18 cellular contexts compared by ENCODE assay signal in genomic region chr1:67642694-67643093, GRCh38. TPM values are rescaled to one million over a fixed set of nuclear protein-coding genes. Genes with fewer than 3 reads are reported as not detected.
DNase-seq lines count a peak whose midpoint lies in the region; ATAC-seq and TF ChIP-seq lines count a peak whose summit lies in the region.
"Had no signal": no experiment of that assay in that cellular context is flagged by ENCODE, and none has a peak within 500 bp of the region (broad histone marks: within the 10 kb centered on the region; RNA-seq: fewer than 3 reads in every experiment).

No MANE protein-coding gene starts in this region.

- H3K4me1 ChIP-seq in neuronal stem cell (ENCODE audit: control insufficient read depth in 2 of 2, insufficient read depth in 1 of 2, low read depth in 1 of 2, low read length in 2 of 2) = peaks cover 21 to 41% of the 10 kb centered on the region in 2 donors

- H3K36me3 ChIP-seq in neuronal stem cell (replicated peaks in 1 of 2; ENCODE audit: control insufficient read depth in 2 of 2, insufficient read depth in 2 of 2, low read length in 2 of 2) = no peaks in the 10 kb centered on the region
- H3K36me3 ChIP-seq: spleen had no signal

- no peak overlapping the region for H3K4me3 ChIP-seq in fibroblast of pulmonary artery (replicated peaks; ENCODE audit: low read depth, low read length)
- peak overlapping the region in 1 of 2 donors; percentile 1 for H3K4me3 ChIP-seq in neuronal stem cell (ENCODE audit: low read length in 2 of 2)
- H3K4me3 ChIP-seq: GM12878, mucosa of descending colon, spleen had no signal

- no peaks in the 10 kb centered on the region for H3K79me1 ChIP-seq in neuronal stem cell (ENCODE audit: low read depth, low read length)

- H2AFZ ChIP-seq in neuronal stem cell (ENCODE audit: low read length) = peak overlapping the region; percentile 62
- H2AFZ ChIP-seq: parathyroid adenoma had no signal

- no peak overlapping the region for H4K91ac ChIP-seq in neuronal stem cell (ENCODE audit: low read depth, low read length, poor library complexity)

- DNase-seq in GM03348 (ENCODE audit: low spot score) = peak; percentile 29
- DNase-seq in astrocyte of the hippocampus (ENCODE audit: low read depth, low spot score) = peak; percentile 29
- peak; percentile 60 for DNase-seq in fibroblast of pulmonary artery (ENCODE audit: low read depth)
- peak; percentile 73 for DNase-seq in neuronal stem cell (ENCODE audit: low spot score)
- no peak for DNase-seq in DMS 273 (lab: John Stamatoyannopoulos, UW; ENCODE audit: unreplicated experiment)
- no peak for DNase-seq in NCI-H1436 treated with DMSO at 0.1 percent for 48 hours (lab: John Stamatoyannopoulos, UW)
- no peak for DNase-seq in NCI-H446 treated with DMSO at 0.1 percent for 48 hours (lab: John Stamatoyannopoulos, UW)
- DNase-seq: activated CD4-positive, CD25-positive, alpha-beta regulatory T cell treated with anti-CD3 and anti-CD28 coated beads, Interleukin-2, amount 50 U/mL, for 72 hours; AML-193; COR-L47; mucosa of descending colon; NCI-H2081 treated with DMSO at 0.1 percent for 48 hours; NCI-H524 treated with DMSO at 0.1 percent for 48 hours; spleen; T-helper 9 cell had no signal

- no peak overlapping the region for H3K9ac ChIP-seq in neuronal stem cell (ENCODE audit: low read depth, low read length, poor library complexity)
- H3K9ac ChIP-seq: parathyroid adenoma had no signal

- no peak for TF ChIP-seq CTCF in fibroblast of pulmonary artery (IDR thresholded peaks at IDR 0.05; ENCODE audit: low read length, missing control alignments)

- H3K27ac ChIP-seq in neuronal stem cell (replicated peaks; ENCODE audit: low read length) = no peak overlapping the region
- H3K27ac ChIP-seq: parathyroid adenoma, spleen had no signal

- H3K4ac ChIP-seq in neuronal stem cell (ENCODE audit: low read length) = no peak overlapping the region

- H3K9me3 ChIP-seq in neuronal stem cell (replicated peaks in 1 of 2; ENCODE audit: control insufficient read depth in 2 of 2, insufficient read depth in 1 of 2, low read depth in 1 of 2, low read length in 2 of 2) = no peaks in the 10 kb centered on the region
- H3K9me3 ChIP-seq: mucosa of descending colon, spleen had no signal

- H3K4me2 ChIP-seq in neuronal stem cell (ENCODE audit: insufficient read depth, low read length, poor library complexity, severe bottlenecking) = no peak overlapping the region

- H2BK5ac ChIP-seq in neuronal stem cell (ENCODE audit: low read length) = no peak overlapping the region

- no peak overlapping the region for H2AK5ac ChIP-seq in neuronal stem cell (ENCODE audit: low read depth, low read length)

- no peak overlapping the region for H3K14ac ChIP-seq in neuronal stem cell (ENCODE audit: low read length)

- no peak overlapping the region for H4K8ac ChIP-seq in neuronal stem cell (ENCODE audit: low read depth, low read length)

- H2BK12ac ChIP-seq in neuronal stem cell (ENCODE audit: low read length) = no peak overlapping the region

- no CpG with 5 or more reads among the region's 11 CpGs for WGBS in neuronal stem cell (ENCODE audit: extremely low coverage in 2 of 2, insufficient read length in 2 of 2, insufficient replicate concordance in 1 of 2), 2 donors

- no peak overlapping the region for H3K23ac ChIP-seq in neuronal stem cell (ENCODE audit: low read depth, low read length, poor library complexity)

- no peaks in the 10 kb centered on the region for H3K27me3 ChIP-seq in neuronal stem cell (ENCODE audit: control insufficient read depth in 3 of 3, insufficient read depth in 3 of 3, low read depth in 1 of 3, low read length in 3 of 3)
- H3K27me3 ChIP-seq: spleen had no signal

- no peak for ATAC-seq in GM21737 (IDR thresholded peaks at IDR 0.05; ENCODE audit: unreplicated experiment)
- ATAC-seq: GM12878, mucosa of descending colon had no signal

- no peak overlapping the region for H3K18ac ChIP-seq in neuronal stem cell (ENCODE audit: low read length)

- no peak overlapping the region for H2BK120ac ChIP-seq in neuronal stem cell (ENCODE audit: low read depth, low read length)

- no peak overlapping the region for H2BK15ac ChIP-seq in neuronal stem cell (ENCODE audit: low read length)

RNA-seq across cellular contexts. Expression of gene GADD45A, which starts 42.3 kb away (rescaled TPM):
- 58.6 TPM for polyA plus RNA-seq in neuronal stem cell (2013, experiment 1 of 2)
- polyA plus RNA-seq in neuronal stem cell (2013, experiment 2 of 2) = 59.0 TPM

Comparison
In these comparisons a context has a peak if more than half of its experiments do, and no peak if none do; other contexts are left out.
1. DNase-seq: peak in GM03348 (single experiment), astrocyte of the hippocampus (single experiment), fibroblast of pulmonary artery (single experiment) and neuronal stem cell (single experiment); none in DMS 273 (single experiment), NCI-H1436 treated with DMSO at 0.1 percent for 48 hours (single experiment) and NCI-H446 treated with DMSO at 0.1 percent for 48 hours (single experiment).